ENCODE assay signal across 1 cellular context in genomic region chr11:95993438-95994339, GRCh38.
TF ChIP-seq lines count a peak whose summit lies in the region.

No MANE protein-coding gene starts in this region.

TF ChIP-seq in IMR-90, 13 proteins besides CTCF, POLR2A, EP300 and RAD21 (continued from another document):
- no peak for TF ChIP-seq ELK1 (IDR thresholded peaks at IDR 0.05; ENCODE audit: borderline replicate concordance, low read depth, low read length)
- TF ChIP-seq MXI1 (IDR thresholded peaks at IDR 0.05; ENCODE audit: borderline replicate concordance, low read depth, low read length) = no peak
- no peak for TF ChIP-seq USF2 (IDR thresholded peaks at IDR 0.05; ENCODE audit: low read depth, low read length)
- no peak for TF ChIP-seq FOS (IDR thresholded peaks at IDR 0.05; ENCODE audit: low read depth, low read length)
- TF ChIP-seq BHLHE40 (IDR thresholded peaks at IDR 0.05; ENCODE audit: low read depth, low read length) = no peak
- no peak for TF ChIP-seq MAFK (IDR thresholded peaks at IDR 0.05; ENCODE audit: low read depth, low read length)
- TF ChIP-seq CEBPB (IDR thresholded peaks at IDR 0.05; ENCODE audit: low read depth, low read length) = no peak
- TF ChIP-seq RFX5 (IDR thresholded peaks at IDR 0.05; ENCODE audit: low read depth, low read length) = no peak
- TF ChIP-seq MAZ (IDR thresholded peaks at IDR 0.05; ENCODE audit: borderline replicate concordance, low read depth, low read length) = no peak
TF ChIP-seq in IMR-90: peak in this region for 0.
